Comparison of ENCODE assay signal across 8 cellular contexts in the genomic region with DNA sequence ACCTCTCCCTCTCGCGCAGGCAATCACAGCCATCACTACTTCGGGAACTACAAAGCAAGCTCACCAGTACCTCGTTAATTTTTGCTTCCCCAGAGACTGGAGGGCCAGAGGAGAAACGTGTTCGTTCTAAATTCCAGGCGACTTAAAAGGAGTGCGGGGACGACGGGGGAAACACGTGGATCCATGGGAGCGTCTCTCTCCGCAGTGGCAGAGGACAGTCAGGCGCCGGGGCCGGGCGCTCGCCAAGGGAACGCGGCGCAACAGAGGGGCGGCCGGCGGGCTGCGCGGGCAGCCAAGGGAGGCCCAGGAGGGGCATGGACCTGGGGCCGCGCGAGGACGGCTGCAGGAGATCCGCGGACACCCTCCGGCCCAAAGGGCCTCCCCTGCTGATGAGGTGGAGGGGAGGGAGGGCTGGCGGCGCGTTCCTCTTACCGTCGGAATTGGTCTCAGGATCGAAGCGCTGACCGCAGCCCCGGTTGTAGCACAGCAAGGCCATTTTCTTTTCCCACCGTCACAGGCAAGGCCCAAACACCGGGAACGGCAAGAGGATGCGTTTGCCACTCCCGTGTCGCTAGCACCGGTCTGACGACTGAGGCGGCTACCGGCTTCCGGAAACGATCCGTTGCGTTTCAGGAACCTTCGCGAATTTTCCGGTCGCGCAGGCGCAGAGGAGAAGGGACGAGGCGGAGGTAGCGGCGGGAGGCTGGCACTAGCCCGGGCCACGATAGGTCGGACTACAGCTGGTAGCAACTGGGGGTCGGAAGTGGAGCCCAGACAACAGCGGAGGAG. TPM values are rescaled to one million over a fixed set of nuclear protein-coding genes. Genes with fewer than 3 reads are reported as not detected.
DNase-seq lines count a peak whose midpoint lies in the region; ATAC-seq and TF ChIP-seq lines count a peak whose summit lies in the region.

Gene CHORDC1, minus strand, starts transcription at position 591 of the 789 bp plus-strand sequence. Its CDS starts 95 bp downstream, at position 496.

- H3K27me3 ChIP-seq in WERI-Rb-1 (ENCODE audit: insufficient read depth, low read depth, severe bottlenecking) (no peaks in the 10 kb centered on the region), mammary epithelial cell (ENCODE audit: insufficient read depth, low read length) (no peaks in the 10 kb centered on the region)

- peak within 1 kb of the TSS; percentile 80 for H3K4me3 ChIP-seq in AG04449 (ENCODE audit: low read depth, low read length)
- H3K4me3 ChIP-seq in WERI-Rb-1 (ENCODE audit: low read depth, low read length): peak within 1 kb of the TSS; percentile 98
- H3K4me3 ChIP-seq in mammary epithelial cell (replicated peaks in 1 of 3; ENCODE audit: insufficient read depth in 1 of 3, low read depth in 2 of 3, low read length in 3 of 3): peak within 1 kb of the TSS; percentile 81 to 88 (median 88)
- peak within 1 kb of the TSS; percentile 68 to 92 (median 85) for H3K4me3 ChIP-seq in skin epidermis

- peak within 1 kb of the TSS; percentile 99 for H2AFZ ChIP-seq in mammary epithelial cell (ENCODE audit: low read depth, low read length)

- POLR2A ChIA-PET in AG04449 (lab: Yijun Ruan, JAX): interaction anchor here (0.6 kb wide), 1 partner anchor 17 kb away, joined by 3 read pairs; no protein-coding TSS in a partner anchor

- dilution Hi-C loops in mammary epithelial cell (cut with HindIII; ENCODE audit: low sequenced_read_pairs): no loop called here

- H3K4me2 ChIP-seq in mammary epithelial cell (ENCODE audit: insufficient read depth, low read depth, low read length): peak within 1 kb of the TSS; percentile 86

- CTCF ChIA-PET in AG04449 (lab: Yijun Ruan, JAX) (interaction anchor here (1.5 kb wide), 1 partner anchor 18 kb away, joined by 6 read pairs; no protein-coding TSS in a partner anchor), mammary epithelial cell (lab: Charles Lee; ENCODE audit: low non-redundant PET) (no interaction called here)

- peak within 1 kb of the TSS; percentile 74 for H3K9ac ChIP-seq in mammary epithelial cell (ENCODE audit: insufficient read depth, low read length)

- H4K20me1 ChIP-seq in mammary epithelial cell (ENCODE audit: insufficient read depth, low read length): peaks cover 6% of the 10 kb centered on the region

- H3K4me1 ChIP-seq in mammary epithelial cell (ENCODE audit: insufficient read depth, low read length): peaks cover 25% of the 10 kb centered on the region

- H3K36me3 ChIP-seq in WERI-Rb-1 (peaks cover 14% of the 10 kb centered on the region), mammary epithelial cell (ENCODE audit: insufficient read depth, low read length) (no peaks in the 10 kb centered on the region)

- TF ChIP-seq CTCF in AG04449 (IDR thresholded peaks at IDR 0.05; ENCODE audit: insufficient read depth, low read length, missing control alignments): no peak
- no peak for TF ChIP-seq CTCF in WERI-Rb-1 (IDR thresholded peaks at IDR 0.05; ENCODE audit: low read depth, low read length)
- no peak for TF ChIP-seq CTCF in mammary epithelial cell (conservative IDR thresholded peaks at IDR 0.05 in 1 of 2, IDR thresholded peaks at IDR 0.05 in 1 of 2; ENCODE audit: extremely low read depth in 1 of 2, insufficient read depth in 1 of 2, low read depth in 1 of 2, low read length in 2 of 2)

- H3K9me3 ChIP-seq in WERI-Rb-1 (ENCODE audit: severe bottlenecking) (no peaks in the 10 kb centered on the region), mammary epithelial cell (replicated peaks; ENCODE audit: insufficient read depth, low read length) (no peaks in the 10 kb centered on the region)

- intact Hi-C loops in mammary epithelial cell (cut with micrococcal nuclease): loop anchor here (5.0 kb wide), 1 partner anchor 935 kb away; no protein-coding TSS in a partner anchor

- H3K79me2 ChIP-seq in mammary epithelial cell (ENCODE audit: insufficient read depth, low read length): peaks cover 57% of the 10 kb centered on the region

- in situ Hi-C loops in mammary epithelial cell (cut with MboI; ENCODE audit: low sequenced_read_pairs in 2 of 2): no loop called here

- TSS peak; percentile 37 for BruUV-seq in mammary epithelial cell (replicated peaks; lab: Mats Ljungman, UMichigan)

- ATAC-seq in GM18868 (IDR thresholded peaks at IDR 0.05; ENCODE audit: unreplicated experiment) (peak; percentile 87), HG03103 (IDR thresholded peaks at IDR 0.05; ENCODE audit: low read depth, unreplicated experiment) (peak; percentile 89)

- WGBS in mammary epithelial cell (ENCODE audit: low coverage, missing lambda C conversion rate): 3% methylated on average over 30 of the region's 71 CpGs

- no peak for DNase-seq in AG04449 (ENCODE audit: low read depth, low spot score)
- peak; percentile 91 for DNase-seq in NCI-H2227 (lab: John Stamatoyannopoulos, UW; ENCODE audit: unreplicated experiment)
- peak; percentile 92 for DNase-seq in WERI-Rb-1
- DNase-seq in mammary epithelial cell: peak; percentile 85
- peak; percentile 92 for DNase-seq in iPS-NIHi11 (ENCODE audit: low spot score)

- peak within 1 kb of the TSS; percentile 76 for H3K27ac ChIP-seq in WERI-Rb-1
- peak within 1 kb of the TSS; percentile 62 for H3K27ac ChIP-seq in mammary epithelial cell (ENCODE audit: insufficient read depth, low read depth, low read length)
- H3K27ac ChIP-seq in skin epidermis: peak within 1 kb of the TSS; percentile 75 to 97 (median 89)

RNA-seq across cellular contexts. Expression of gene CHORDC1, which starts in this region (rescaled TPM):
- total RNA-seq in mammary epithelial cell: 10 to 100 TPM; 22.2 to 42.5 TPM
- 30.9 TPM for polyA plus RNA-seq in mammary epithelial cell
- polyA minus RNA-seq in mammary epithelial cell: 63.4 TPM
